In genomic region chr6:156851447-156851846, GRCh38 we compare ENCODE assay signal across 13 cellular contexts.
A peak's percentile ranks its signal among the peaks of the same experiment; 100 is the strongest.
DNase-seq lines count a peak whose midpoint lies in the region; ATAC-seq and TF ChIP-seq lines count a peak whose summit lies in the region.
"Had no signal": no experiment of that assay in that cellular context is flagged by ENCODE, and none has a peak within 500 bp of the region (broad histone marks: within the 10 kb centered on the region; RNA-seq: fewer than 3 reads in every experiment).

No MANE protein-coding gene starts in this region.

- H3F3A ChIP-seq in MM.1S (ENCODE audit: insufficient read depth, low read length), result peaks cover 33% of the 10 kb centered on the region

- no peak overlapping the region for H2BK120ac ChIP-seq in mesendoderm (ENCODE audit: low read depth, low read length)

- H3K9me2 ChIP-seq in MM.1S (replicated peaks; ENCODE audit: insufficient read depth, low read length), result no peaks in the 10 kb centered on the region

- H3K36me3 Mint-ChIP-seq in nephron progenitor cell (ENCODE audit: low read depth), result peaks cover 6% of the 10 kb centered on the region

- H3K4me3 Mint-ChIP-seq in nephron progenitor cell, result no peak overlapping the region
- H3K4me3 Mint-ChIP-seq: activated T-cell treated with anti-CD3 and anti-CD28 coated beads, Interleukin-2, amount 50 U/mL, for 72 hours had no signal

- TF ChIP-seq CTCF in cardiac muscle cell (IDR thresholded peaks at IDR 0.05; ENCODE audit: low read depth, low read length), result no peak
- TF ChIP-seq CTCF in MM.1S (IDR thresholded peaks at IDR 0.05; ENCODE audit: low read length), result no peak
- TF ChIP-seq CTCF in heart left ventricle (IDR thresholded peaks at IDR 0.05), result no peak
- no peak for TF ChIP-seq CTCF in nephron progenitor cell (IDR thresholded peaks at IDR 0.05)

- H3K18ac ChIP-seq in mesendoderm (ENCODE audit: low read length), result no peak overlapping the region

- H3K4ac ChIP-seq in mesendoderm (ENCODE audit: low read depth, low read length), result no peak overlapping the region

- no peak overlapping the region for H4K8ac ChIP-seq in mesendoderm (ENCODE audit: low read depth, low read length)

- ATAC-seq in Right ventricle myocardium inferior (no peak), heart left ventricle (peak; percentile 45 to 54 (median 47))
- ATAC-seq: activated T-cell treated with anti-CD3 and anti-CD28 coated beads, Interleukin-2, amount 50 U/mL, for 72 hours; sciatic nerve had no signal

- H3K4me2 ChIP-seq in MM.1S (ENCODE audit: low read depth, low read length) (peak overlapping the region; percentile 79), mesendoderm (ENCODE audit: low read length) (no peak overlapping the region)

- no peaks in the 10 kb centered on the region for H3K9me3 Mint-ChIP-seq in nephron progenitor cell
- H3K9me3 Mint-ChIP-seq: activated T-cell treated with anti-CD3 and anti-CD28 coated beads, Interleukin-2, amount 50 U/mL, for 72 hours; brain had no signal

- H3K27me3 Mint-ChIP-seq in nephron progenitor cell (ENCODE audit: low read depth, poor library complexity), result no peaks in the 10 kb centered on the region

- no peak overlapping the region for H3K27ac Mint-ChIP-seq in nephron progenitor cell
- H3K27ac Mint-ChIP-seq: activated T-cell treated with anti-CD3 and anti-CD28 coated beads, Interleukin-2, amount 50 U/mL, for 72 hours had no signal

- H2AFZ ChIP-seq in MM.1S (ENCODE audit: low read length), result no peak overlapping the region

- peaks cover 81% of the 10 kb centered on the region for H3K4me1 Mint-ChIP-seq in nephron progenitor cell

- peaks cover 18% of the 10 kb centered on the region for H3K79me1 ChIP-seq in mesendoderm (ENCODE audit: low read length)

- WGBS in heart left ventricle, 4 donors, result 46 to 59% (median 49%) methylated on average over 3 of the region's 3 CpGs
- WGBS in mesendoderm (ENCODE audit: extremely low coverage, insufficient coverage, low lambda C conversion rate), result no CpG with 5 or more reads among the region's 3 CpGs

- TF ChIP-seq POLR2A in heart left ventricle (IDR thresholded peaks at IDR 0.05), result no peak

- no peak overlapping the region for H2BK5ac ChIP-seq in mesendoderm (ENCODE audit: low read length)

- no peaks in the 10 kb centered on the region for H4K20me1 ChIP-seq in MM.1S (ENCODE audit: insufficient read depth, low read length)

- H3K36me3 ChIP-seq in cardiac muscle cell (no peaks in the 10 kb centered on the region), MM.1S (replicated peaks; ENCODE audit: insufficient read depth, low read length) (no peaks in the 10 kb centered on the region), heart left ventricle (no peaks in the 10 kb centered on the region), mesendoderm (ENCODE audit: control insufficient read depth, insufficient read depth, low read length) (no peaks in the 10 kb centered on the region)

- peaks cover 65% of the 10 kb centered on the region for H3K4me1 ChIP-seq in cardiac muscle cell (ENCODE audit: low read depth)
- H3K4me1 ChIP-seq in MM.1S (ENCODE audit: low read length), result peaks cover 52% of the 10 kb centered on the region
- peaks cover 16 to 94% (median 72%) of the 10 kb centered on the region in 12 donors for H3K4me1 ChIP-seq in heart left ventricle
- peaks cover 6% of the 10 kb centered on the region for H3K4me1 ChIP-seq in mesendoderm (ENCODE audit: control insufficient read depth, low read depth, low read length)

- no peaks in the 10 kb centered on the region for H3K9me3 ChIP-seq in cardiac muscle cell (ENCODE audit: low read depth)
- no peaks in the 10 kb centered on the region for H3K9me3 ChIP-seq in MM.1S (replicated peaks; ENCODE audit: insufficient read depth, low read length)
- no peaks in the 10 kb centered on the region for H3K9me3 ChIP-seq in heart left ventricle

- peak overlapping the region; percentile 38; the same call in 1 of the 2 replicates for H3K9ac ChIP-seq in MM.1S (ENCODE audit: low read length)
- H3K9ac ChIP-seq in mesendoderm (ENCODE audit: low read length), result no peak overlapping the region

- no peaks in the 10 kb centered on the region for H3K27me3 ChIP-seq in cardiac muscle cell
- H3K27me3 ChIP-seq in MM.1S (replicated peaks; ENCODE audit: insufficient read depth, low read length), result no peaks in the 10 kb centered on the region
- no peaks in the 10 kb centered on the region for H3K27me3 ChIP-seq in heart left ventricle
- H3K27me3 ChIP-seq in mesendoderm (ENCODE audit: insufficient read depth, low read length, poor library complexity), result no peaks in the 10 kb centered on the region

- DNase-seq in cardiac muscle cell (ENCODE audit: low read depth in 1 of 2, low spot score in 1 of 2) (peak in 1 of 2 donors; percentile 42), Right ventricle myocardium inferior (ENCODE audit: missing footprints) (no peak), MM.1S (peak; percentile 33), heart left ventricle (no peak), mesendoderm (no peak), NCI-H69 (lab: John Stamatoyannopoulos, UW) (no peak), NOMO-1 treated with DMSO at 0.1 percent for 48 hours (lab: John Stamatoyannopoulos, UW; ENCODE audit: unreplicated experiment) (no peak), nephron progenitor cell (no peak)
- DNase-seq: activated T-cell treated with anti-CD3 and anti-CD28 coated beads, Interleukin-2, amount 50 U/mL, for 72 hours; DMS153; NCI-H2171 treated with DMSO at 0.1 percent for 48 hours had no signal

- no peak overlapping the region for H3K4me3 ChIP-seq in cardiac muscle cell
- peak overlapping the region; percentile 40 for H3K4me3 ChIP-seq in MM.1S (ENCODE audit: low read length)
- no peak overlapping the region for H3K4me3 ChIP-seq in heart left ventricle
- no peak overlapping the region for H3K4me3 ChIP-seq in mesendoderm (ENCODE audit: low read length)

- H4K5ac ChIP-seq in mesendoderm (ENCODE audit: low read length), result no peak overlapping the region

- no peak overlapping the region for H3K56ac ChIP-seq in mesendoderm (ENCODE audit: low read length)

- H2AK5ac ChIP-seq in mesendoderm (ENCODE audit: low read length), result no peak overlapping the region

- no peak overlapping the region for H2BK15ac ChIP-seq in mesendoderm (replicated peaks; ENCODE audit: low read depth)

- intact Hi-C loops in Right ventricle myocardium inferior (cut with DNase I), result loop anchor here (2.0 kb wide), 1 partner anchor 73 kb away; no protein-coding TSS in a partner anchor
- intact Hi-C loops in heart left ventricle (cut with DNase I), result loop anchor here in 3 of 10 donors (2.0 to 5.0 kb wide), 3 partner anchors 36 to 74 kb away; partner anchors contain the start of gene ARID1B (in 1 of the 3)

- H3K27ac ChIP-seq in cardiac muscle cell (peak overlapping the region; percentile 79), MM.1S (ENCODE audit: low read length) (peak overlapping the region; percentile 86; the same call in 1 of the 2 replicates), heart left ventricle (peak overlapping the region in 11 of 12 donors; percentile 23 to 72 (median 52)), mesendoderm (ENCODE audit: low read depth, low read length) (no peak overlapping the region)

- no peak overlapping the region for H3K23ac ChIP-seq in mesendoderm (ENCODE audit: low read length)

- H3K79me2 ChIP-seq in MM.1S (ENCODE audit: low read length) (peaks cover 83% of the 10 kb centered on the region), mesendoderm (ENCODE audit: control insufficient read depth, insufficient read depth, low read length) (peaks cover 74% of the 10 kb centered on the region)
